12 cellular contexts compared by ENCODE assay signal in genomic region chr5:143376911-143377838, GRCh38. TPM values are rescaled to one million over a fixed set of nuclear protein-coding genes. Genes with fewer than 3 reads are reported as not detected.
DNase-seq lines count a peak whose midpoint lies in the region; ATAC-seq and TF ChIP-seq lines count a peak whose summit lies in the region.
"Had no signal": no experiment of that assay in that cellular context is flagged by ENCODE, and none has a peak within 500 bp of the region (broad histone marks: within the 10 kb centered on the region; RNA-seq: fewer than 3 reads in every experiment).

No MANE protein-coding gene starts in this region.

- no peaks in the 10 kb centered on the region for H3K27me3 Mint-ChIP-seq in activated CD4-positive, alpha-beta T cell treated with anti-CD3 and anti-CD28 coated beads for 36 hours
- H3K27me3 Mint-ChIP-seq: progenitor cell of endocrine pancreas had no signal

- no peak overlapping the region for H3K4me3 Mint-ChIP-seq in activated CD4-positive, alpha-beta T cell treated with anti-CD3 and anti-CD28 coated beads for 36 hours

- H3K9me3 Mint-ChIP-seq in activated CD4-positive, alpha-beta T cell treated with anti-CD3 and anti-CD28 coated beads for 36 hours (ENCODE audit: low read depth): no peaks in the 10 kb centered on the region

- POLR2A ChIA-PET in activated CD4-positive, alpha-beta T cell treated with anti-CD3 and anti-CD28 coated beads for 36 hours (lab: Charles Lee): interaction anchor here (0.5 to 0.6 kb wide), 3 partner anchors 14 to 78 kb away, joined by 3 to 7 read pairs (median 3); no protein-coding TSS in a partner anchor
- POLR2A ChIA-PET in Panc1 (lab: Charles Lee): no interaction called here

- H3K36me3 ChIP-seq in Panc1 (ENCODE audit: control insufficient read depth, insufficient read depth, low read length) (no peaks in the 10 kb centered on the region), skeletal muscle satellite cell (ENCODE audit: insufficient read depth, low read length) (no peaks in the 10 kb centered on the region), tibial artery (no peaks in the 10 kb centered on the region)
- H3K36me3 ChIP-seq: heart right ventricle had no signal

- no peak overlapping the region for H3K9ac ChIP-seq in skeletal muscle satellite cell (ENCODE audit: low read depth, low read length)

- CTCF ChIA-PET in activated CD4-positive, alpha-beta T cell treated with anti-CD3 and anti-CD28 coated beads for 36 hours (lab: Charles Lee): interaction anchor here (0.6 to 1.2 kb wide), 3 partner anchors 14 to 24 kb away, joined by 3 to 4 read pairs (median 4); no protein-coding TSS in a partner anchor
- CTCF ChIA-PET in Panc1 (lab: Charles Lee): no interaction called here

- H3K36me3 Mint-ChIP-seq in activated CD4-positive, alpha-beta T cell treated with anti-CD3 and anti-CD28 coated beads for 36 hours (ENCODE audit: low read depth): peaks cover 15% of the 10 kb centered on the region

- no TSS peak for BruUV-seq in Panc1 (replicated peaks; lab: Mats Ljungman, UMichigan)

- no peaks in the 10 kb centered on the region for H3K27me3 ChIP-seq in Panc1 (ENCODE audit: control insufficient read depth, insufficient read depth, low read length)
- no peaks in the 10 kb centered on the region for H3K27me3 ChIP-seq in skeletal muscle satellite cell (ENCODE audit: control insufficient read depth, insufficient read depth, low read length)
- no peaks in the 10 kb centered on the region for H3K27me3 ChIP-seq in tibial artery
- H3K27me3 ChIP-seq: heart right ventricle had no signal

- H3K9me3 ChIP-seq in Panc1 (ENCODE audit: control insufficient read depth, insufficient read depth, low read depth, low read length): no peaks in the 10 kb centered on the region
- no peaks in the 10 kb centered on the region for H3K9me3 ChIP-seq in skeletal muscle satellite cell (replicated peaks; ENCODE audit: low read length)
- no peaks in the 10 kb centered on the region for H3K9me3 ChIP-seq in tibial artery

- H3K4me2 ChIP-seq in skeletal muscle satellite cell (ENCODE audit: low read length): peak overlapping the region; percentile 17

- TF ChIP-seq CTCF in Panc1 (IDR thresholded peaks at IDR 0.05) (no peak), fibroblast of mammary gland (conservative IDR thresholded peaks at IDR 0.05; ENCODE audit: control insufficient read depth, insufficient read depth, low read depth, low read length) (no peak), tibial artery (IDR thresholded peaks at IDR 0.05) (no peak)

- H3K4me1 ChIP-seq in Panc1 (ENCODE audit: control insufficient read depth, insufficient read depth, low read length): peaks cover 15% of the 10 kb centered on the region
- peaks cover 28% of the 10 kb centered on the region for H3K4me1 ChIP-seq in skeletal muscle satellite cell (ENCODE audit: control insufficient read depth, insufficient read depth, low read length)
- H3K4me1 ChIP-seq in tibial artery: peaks cover 0 to 57% (median 9%) of the 10 kb centered on the region in 4 donors

- H3K4me3 ChIP-seq in Panc1 (ENCODE audit: low read depth in 2 of 2, low read length in 2 of 2) (no peak overlapping the region), fibroblast of mammary gland (ENCODE audit: control insufficient read depth, low read depth, low read length) (no peak overlapping the region), skeletal muscle satellite cell (ENCODE audit: low read length) (no peak overlapping the region), tibial artery (no peak overlapping the region)
- H3K4me3 ChIP-seq: heart right ventricle had no signal

- ATAC-seq in activated CD4-positive, alpha-beta T cell treated with anti-CD3 and anti-CD28 coated beads for 36 hours: no peak
- ATAC-seq in Panc1: peak; percentile 67

- no peak for DNase-seq in activated CD4-positive, alpha-beta T cell treated with anti-CD3 and anti-CD28 coated beads for 36 hours
- DNase-seq in activated CD4-positive, alpha-beta T cell treated with anti-CD3 and anti-CD28 coated beads, Interleukin-2, amount 50 U/mL, for 1 hour: no peak
- no peak for DNase-seq in Panc1 (ENCODE audit: low read depth, low spot score)
- peak; percentile 45 for DNase-seq in fibroblast of mammary gland (ENCODE audit: low read depth)
- no peak for DNase-seq in tibial artery
- no peak for DNase-seq in NCI-H446 treated with DMSO at 0.1 percent for 48 hours (lab: John Stamatoyannopoulos, UW)
- no peak for DNase-seq in activated CD4-positive, alpha-beta T cell treated with anti-CD3 and anti-CD28 coated beads for 1 hour
- DNase-seq: heart right ventricle, T-helper 2 cell had no signal

- intact Hi-C loops in activated CD4-positive, alpha-beta T cell treated with anti-CD3 and anti-CD28 coated beads for 36 hours (cut with DNase I, micrococcal nuclease): no loop called here
- intact Hi-C loops in Panc1 (cut with micrococcal nuclease; ENCODE audit: unreplicated experiment): no loop called here
- intact Hi-C loops in tibial artery (cut with DNase I; ENCODE audit: low total_unique reads): no loop called here

- peak overlapping the region; percentile 2 for H3K27ac Mint-ChIP-seq in activated CD4-positive, alpha-beta T cell treated with anti-CD3 and anti-CD28 coated beads for 36 hours
- H3K27ac Mint-ChIP-seq: activated naive CD4-positive, alpha-beta T cell treated with anti-CD3 and anti-CD28 coated beads, Interleukin-2, amount 50 U/mL, for 72 hours; progenitor cell of endocrine pancreas had no signal

- H3K27ac ChIP-seq in Panc1 (ENCODE audit: low read length): 0 out of 2 replicates have a peak overlapping the region, but pooled peaks have one; percentile 9
- no peak overlapping the region for H3K27ac ChIP-seq in tibial artery
- H3K27ac ChIP-seq: heart right ventricle had no signal

- H3K4me1 Mint-ChIP-seq in activated CD4-positive, alpha-beta T cell treated with anti-CD3 and anti-CD28 coated beads for 36 hours: peaks cover 78% of the 10 kb centered on the region

- in situ Hi-C loops in Panc1 (cut with HindIII; ENCODE audit: low pct_unique_long_range_greater_than_20kb, low sequenced_read_pairs): no loop called here

RNA-seq across cellular contexts. Expression of gene NR3C1, which starts 26.3 kb away (rescaled TPM):
- 10 to 100 TPM; 47.1 to 53.9 TPM for total RNA-seq in activated CD4-positive, alpha-beta T cell treated with anti-CD3 and anti-CD28 coated beads for 36 hours
- 52.6 TPM for total RNA-seq in Panc1 (2021; ENCODE audit: unreplicated experiment)
- 15.0 TPM for polyA plus RNA-seq in Panc1 (2012; ENCODE audit: insufficient read length)
- total RNA-seq in skeletal muscle satellite cell (2012; rRNA removed): 36.2 and 40.6 TPM in 2 replicates
